Comparison of ENCODE assay signal across 8 cellular contexts in the genomic region with DNA sequence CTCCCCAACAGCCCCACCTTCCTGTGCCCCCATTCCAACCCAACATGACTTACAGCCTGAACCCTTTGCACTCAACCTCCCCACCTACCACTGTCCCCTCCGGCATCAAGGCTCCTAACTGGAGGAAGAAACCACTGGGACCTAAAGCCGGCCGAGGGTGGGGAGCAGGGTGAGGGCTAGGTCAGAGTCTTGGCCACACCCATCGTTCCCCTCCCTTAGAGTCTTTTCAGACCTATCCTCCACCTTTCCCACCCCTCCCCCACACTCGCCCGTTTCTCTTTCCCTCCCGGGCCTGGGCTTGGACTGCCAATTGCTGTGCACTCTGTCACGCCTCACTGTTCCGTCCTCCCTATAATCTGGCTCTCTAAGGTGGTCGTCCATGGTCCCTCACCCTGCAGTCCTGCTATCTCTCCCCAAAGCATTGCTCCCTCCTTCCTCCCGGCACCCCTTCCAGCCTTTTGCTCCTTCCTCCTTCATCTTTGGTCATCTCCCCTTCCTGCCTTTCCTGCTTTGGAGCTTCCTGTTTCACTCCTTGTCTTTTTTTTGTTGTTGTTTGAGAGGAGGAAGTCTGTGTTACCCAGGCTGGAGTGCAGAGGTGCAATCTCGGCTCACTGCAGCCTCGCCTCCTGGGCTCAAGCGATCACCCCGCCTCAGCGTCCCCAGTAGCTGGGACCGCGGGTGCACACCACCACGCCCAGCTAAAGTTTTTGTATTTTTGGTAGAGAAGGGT. TPM values are rescaled to one million over a fixed set of nuclear protein-coding genes. Genes with fewer than 3 reads are reported as not detected.
DNase-seq lines count a peak whose midpoint lies in the region; ATAC-seq and TF ChIP-seq lines count a peak whose summit lies in the region.

No MANE protein-coding gene starts in this region.

- H3K9me3 Mint-ChIP-seq in T-helper 2 cell treated with Interferon-gamma antibody and Interleukin-4, amounts not matched to agents 5 μg/mL and 100 μg/mL, for 36 hours = no peaks in the 10 kb centered on the region

- H3K4me3 Mint-ChIP-seq in T-helper 2 cell treated with Interferon-gamma antibody and Interleukin-4, amounts not matched to agents 5 μg/mL and 100 μg/mL, for 36 hours = peak overlapping the region; percentile 55
- peak overlapping the region; percentile 96 for H3K4me3 Mint-ChIP-seq in T-helper 17 cell

- H3K4me3 ChIP-seq in heart left ventricle (peak overlapping the region in 8 of 12 donors; percentile 18 to 64 (median 32)), skeletal muscle satellite cell (ENCODE audit: low read length) (peak overlapping the region; percentile 59), uterus (no peak overlapping the region)

- H3K9me3 ChIP-seq in T-helper 17 cell (ENCODE audit: control insufficient read depth, low read length, poor library complexity, severe bottlenecking) (no peaks in the 10 kb centered on the region), heart left ventricle (no peaks in the 10 kb centered on the region), skeletal muscle satellite cell (replicated peaks; ENCODE audit: low read length) (no peaks in the 10 kb centered on the region), uterus (no peaks in the 10 kb centered on the region)

- H3K4me2 ChIP-seq in skeletal muscle satellite cell (ENCODE audit: low read length) = peak overlapping the region; percentile 86

- intact Hi-C loops in heart left ventricle (cut with DNase I) = no loop called here
- intact Hi-C loops in uterus (cut with DNase I; ENCODE audit: low total_unique reads) = no loop called here

- peaks cover 18 to 62% (median 36%) of the 10 kb centered on the region in 9 donors for H3K27me3 ChIP-seq in heart left ventricle
- H3K27me3 ChIP-seq in skeletal muscle satellite cell (ENCODE audit: control insufficient read depth, insufficient read depth, low read length) = no peaks in the 10 kb centered on the region
- peaks cover 21 to 27% of the 10 kb centered on the region in 2 donors for H3K27me3 ChIP-seq in uterus

- H3K27me3 Mint-ChIP-seq in T-helper 2 cell treated with Interferon-gamma antibody and Interleukin-4, amounts not matched to agents 5 μg/mL and 100 μg/mL, for 36 hours (ENCODE audit: low read depth) = peaks cover 31% of the 10 kb centered on the region
- peaks cover 16% of the 10 kb centered on the region for H3K27me3 Mint-ChIP-seq in T-helper 17 cell

- H3K27ac Mint-ChIP-seq in T-helper 2 cell treated with Interferon-gamma antibody and Interleukin-4, amounts not matched to agents 5 μg/mL and 100 μg/mL, for 36 hours = no peak overlapping the region
- peak overlapping the region; percentile 88 for H3K27ac Mint-ChIP-seq in T-helper 17 cell

- ATAC-seq in T-helper 17 cell (peak; percentile 19), heart left ventricle (peak in 2 of 4 donors; percentile 8 to 31), HG03025 (IDR thresholded peaks at IDR 0.05; ENCODE audit: low FRiP score, unreplicated experiment) (no peak)

- H3K4me1 Mint-ChIP-seq in T-helper 2 cell treated with Interferon-gamma antibody and Interleukin-4, amounts not matched to agents 5 μg/mL and 100 μg/mL, for 36 hours (ENCODE audit: low read depth) = peaks cover 20% of the 10 kb centered on the region
- H3K4me1 Mint-ChIP-seq in T-helper 17 cell = peaks cover 19% of the 10 kb centered on the region

- H3K36me3 ChIP-seq in heart left ventricle (peaks cover 0 to 18% (median 13%) of the 10 kb centered on the region in 9 donors), skeletal muscle satellite cell (ENCODE audit: insufficient read depth, low read length) (peaks cover 14% of the 10 kb centered on the region), uterus (no peaks in the 10 kb centered on the region)

- no peak for TF ChIP-seq CTCF in heart left ventricle (IDR thresholded peaks at IDR 0.05)
- TF ChIP-seq CTCF in uterus (IDR thresholded peaks at IDR 0.05) = no peak

- TF ChIP-seq POLR2A in heart left ventricle (IDR thresholded peaks at IDR 0.05) = no peak
- no peak for TF ChIP-seq POLR2A in uterus (IDR thresholded peaks at IDR 0.05)

- peaks cover 12% of the 10 kb centered on the region for H3K36me3 Mint-ChIP-seq in T-helper 2 cell treated with Interferon-gamma antibody and Interleukin-4, amounts not matched to agents 5 μg/mL and 100 μg/mL, for 36 hours (ENCODE audit: low read depth)
- no peaks in the 10 kb centered on the region for H3K36me3 Mint-ChIP-seq in T-helper 17 cell (ENCODE audit: low read depth)

- peak overlapping the region; percentile 31 for H3K9ac ChIP-seq in skeletal muscle satellite cell (ENCODE audit: low read depth, low read length)

- no peak for DNase-seq in T-helper 2 cell treated with Interferon-gamma antibody and Interleukin-4, amounts not matched to agents 5 μg/mL and 100 μg/mL, for 36 hours (ENCODE audit: low spot score)
- DNase-seq in T-helper 2 cell (no peak), T-helper 17 cell (no peak), heart left ventricle (peak in 1 of 5 donors; percentile 33), hippocampal formation (lab: John Stamatoyannopoulos, UW) (no peak), uterus (no peak)

- H3K4me1 ChIP-seq in heart left ventricle (peaks cover 0 to 36% (median 23%) of the 10 kb centered on the region in 12 donors), skeletal muscle satellite cell (ENCODE audit: control insufficient read depth, insufficient read depth, low read length) (peaks cover 56% of the 10 kb centered on the region), uterus (no peaks in the 10 kb centered on the region)

- H3K27ac ChIP-seq in heart left ventricle (no peak overlapping the region), uterus (no peak overlapping the region)

- 11 to 18% (median 13%) methylated on average over 19 of the region's 19 CpGs for WGBS in heart left ventricle, 4 donors

RNA-seq across cellular contexts. Expression of a gene that starts 1.0 kb away (rescaled TPM):
- 1 to 10 TPM in 1 of 2 donors, under 1 TPM in 1; 0.78 to 1.2 TPM for total RNA-seq in T-helper 17 cell
- total RNA-seq in heart left ventricle = 1 to 10 TPM in 5 of 9 donors, under 1 TPM in 2, not detected in 2; 0.36 to 2.6 (median 2.0) TPM
- 1 to 10 TPM; 1.1 to 1.3 TPM for polyA plus RNA-seq in heart left ventricle
- 0.66 and 10.9 TPM in 2 replicates for total RNA-seq in skeletal muscle satellite cell (2012; rRNA removed)
- total RNA-seq in uterus = 10 to 100 TPM in 1 of 4 donors, under 1 TPM in 3; 0.29 to 24.4 (median 0.68) TPM

RNA-seq across cellular contexts. Expression of a gene that starts 11.2 kb away (rescaled TPM):
- total RNA-seq in T-helper 17 cell (10 to 100 TPM; 43.0 to 51.0 TPM), heart left ventricle (10 to 100 TPM; 28.0 to 87.2 (median 52.6) TPM), uterus (10 to 100 TPM; 41.9 to 65.6 (median 51.3) TPM)
- 10 to 100 TPM; 33.5 to 47.0 TPM for polyA plus RNA-seq in heart left ventricle
- total RNA-seq in skeletal muscle satellite cell (2012; rRNA removed) = 32.7 and 45.0 TPM in 2 replicates

RNA-seq across cellular contexts. Expression of a gene that starts 11.7 kb away (rescaled TPM):
- total RNA-seq in T-helper 17 cell (100 to 1,000 TPM; 112 to 115 TPM), heart left ventricle (100 to 1,000 TPM in 6 of 9 donors, 10 to 100 TPM in 3; 54.0 to 126 (median 107) TPM), uterus (100 to 1,000 TPM in 1 of 4 donors, 10 to 100 TPM in 3; 13.8 to 115 (median 37.2) TPM)
- polyA plus RNA-seq in heart left ventricle = 100 to 1,000 TPM in 1 of 2 donors, 10 to 100 TPM in 1; 54.4 to 120 TPM
- total RNA-seq in skeletal muscle satellite cell (2012; rRNA removed) = 23.3 and 36.3 TPM in 2 replicates

RNA-seq across cellular contexts. Expression of a gene that starts 18.3 kb away (rescaled TPM):
- total RNA-seq in T-helper 17 cell (not detected), heart left ventricle (100 to 1,000 TPM in 7 of 9 donors, 10 to 100 TPM in 2; 82.0 to 184 (median 172) TPM), uterus (10 to 100 TPM in 2 of 4 donors, 1 to 10 TPM in 2; 1.8 to 25.9 (median 12.6) TPM)
- polyA plus RNA-seq in heart left ventricle = 100 to 1,000 TPM in 1 of 2 donors, 10 to 100 TPM in 1; 48.5 to 107 TPM
- not detected in 2 replicates for total RNA-seq in skeletal muscle satellite cell (2012; rRNA removed)

RNA-seq across cellular contexts. Expression of a gene that starts 21.0 kb away (rescaled TPM):
- 100 to 1,000 TPM; 212 to 247 TPM for total RNA-seq in T-helper 17 cell
- total RNA-seq in heart left ventricle = 100 to 1,000 TPM; 293 to 591 (median 491) TPM
- polyA plus RNA-seq in heart left ventricle = 100 to 1,000 TPM; 580 to 674 TPM
- 146 and 224 TPM in 2 replicates for total RNA-seq in skeletal muscle satellite cell (2012; rRNA removed)
- 100 to 1,000 TPM; 220 to 467 (median 366) TPM for total RNA-seq in uterus

Comparison
In these comparisons a context has a peak if more than half of its experiments do, and no peak if none do; other contexts are left out.
1. H3K4me3 ChIP-seq: peak in heart left ventricle (8 of 12) and skeletal muscle satellite cell (single experiment); none in uterus (0 of 2).